Comparison of ENCODE assay signal across 12 cellular contexts in genomic region chr5:14165375-14166091, GRCh38. TPM values are rescaled to one million over a fixed set of nuclear protein-coding genes. Genes with fewer than 3 reads are reported as not detected.
DNase-seq lines count a peak whose midpoint lies in the region; ATAC-seq, FAIRE-seq and TF ChIP-seq lines count a peak whose summit lies in the region.
"Had no signal": no experiment of that assay in that cellular context is flagged by ENCODE, and none has a peak within 500 bp of the region (broad histone marks: within the 10 kb centered on the region; RNA-seq: fewer than 3 reads in every experiment).

No MANE protein-coding gene starts in this region.

- in situ Hi-C loops in ACHN (cut with HindIII; ENCODE audit: low pct_ligation_motif_present, low pct_unique_long_range_greater_than_20kb, low sequenced_read_pairs) (no loop called here), HepG2 (cut with HindIII; ENCODE audit: extremely low pct_ligation_motif_present, low pct_unique_long_range_greater_than_20kb) (loop anchor here (5.0 kb wide), 1 partner anchor 47 kb away; no protein-coding TSS in a partner anchor)

- no peak for TF ChIP-seq POLR2A in HepG2 (IDR thresholded peaks at IDR 0.05; ENCODE audit: insufficient read depth in 1 of 2, low read depth in 2 of 2, low read length in 2 of 2)

- WGBS in HUES64 = 73% methylated on average over 7 of the region's 9 CpGs
- 88% methylated on average over 9 of the region's 9 CpGs for WGBS in HepG2 (ENCODE audit: low lambda C conversion rate)

- TF ChIP-seq RAD21 in HepG2 (CRISPR knock-in tag; IDR thresholded peaks at IDR 0.05) = no peak

- no peak; a peak in 1 of 4 replicates for TF ChIP-seq EP300 in HepG2 (IDR thresholded peaks at IDR 0.05; ENCODE audit: low read depth in 2 of 2, low read length in 2 of 2)
- no peak for TF ChIP-seq EP300 in HepG2 (CRISPR knock-in tag; IDR thresholded peaks at IDR 0.05; ENCODE audit: borderline replicate concordance)

- TF ChIP-seq CTCF in HepG2 (CRISPR knock-in tag; IDR thresholded peaks at IDR 0.05) = no peak

- H4K20me1 ChIP-seq in HepG2 (ENCODE audit: insufficient read depth, low read length) = peaks cover 34% of the 10 kb centered on the region

- no peaks in the 10 kb centered on the region for H3K9me3 Mint-ChIP-seq in activated naive CD4-positive, alpha-beta T cell treated with anti-CD3 and anti-CD28 coated beads for 36 hours

- intact Hi-C loops in HepG2 (cut with micrococcal nuclease; ENCODE audit: unreplicated experiment) = no loop called here
- intact Hi-C loops in activated naive CD4-positive, alpha-beta T cell treated with anti-CD3 and anti-CD28 coated beads for 36 hours (cut with micrococcal nuclease) = no loop called here

- H3K4me1 ChIP-seq in HUES64 (ENCODE audit: insufficient read depth, low read length) (peaks cover 57% of the 10 kb centered on the region), HepG2 (ENCODE audit: insufficient read depth, low read length) (peaks cover 87% of the 10 kb centered on the region)

- H3K36me3 ChIP-seq in HUES64 (ENCODE audit: insufficient read depth, low read length) (no peaks in the 10 kb centered on the region; the same call in 1 of the 2 replicates), HepG2 (replicated peaks in 1 of 2; ENCODE audit: control insufficient read depth in 1 of 2, insufficient read depth in 2 of 2, low read length in 2 of 2) (no peaks in the 10 kb centered on the region)

- POLR2A ChIA-PET in HepG2 (lab: Yijun Ruan, JAX) = interaction anchor here (1.2 to 1.5 kb wide), 2 partner anchors 9 to 16 kb away, joined by 3 to 5 read pairs; no protein-coding TSS in a partner anchor

- no peak overlapping the region for H3K4me3 Mint-ChIP-seq in activated naive CD4-positive, alpha-beta T cell treated with anti-CD3 and anti-CD28 coated beads for 36 hours
- H3K4me3 Mint-ChIP-seq: activated CD4-positive, alpha-beta T cell treated with anti-CD3 and anti-CD28 coated beads for 36 hours; activated naive CD8-positive, alpha-beta T cell treated with anti-CD3 and anti-CD28 coated beads, Interleukin-2, amount 10 ng/mL, durations not matched to agents 7 days and 5 days had no signal

- DNase-seq in ACHN = peak; percentile 65
- peak; percentile 76 for DNase-seq in brain pericyte (ENCODE audit: low read depth, low spot score)
- peak; percentile 52 for DNase-seq in HepG2 (ENCODE audit: low spot score)
- DNase-seq in retina = no peak
- DNase-seq in DMS114 treated with DMSO at 0.1 percent for 48 hours (lab: John Stamatoyannopoulos, UW; ENCODE audit: unreplicated experiment) = no peak
- DNase-seq in activated naive CD4-positive, alpha-beta T cell treated with anti-CD3 and anti-CD28 coated beads for 36 hours = no peak
- DNase-seq: activated CD4-positive, alpha-beta T cell treated with anti-CD3 and anti-CD28 coated beads for 36 hours; activated naive CD8-positive, alpha-beta T cell treated with anti-CD3 and anti-CD28 coated beads, Interleukin-2, amount 10 ng/mL, durations not matched to agents 7 days and 5 days; NCI-H1436 had no signal

- BruUV-seq in HepG2 (replicated peaks; lab: Mats Ljungman, UMichigan) = no TSS peak

- H3K4me3 ChIP-seq in HUES64 (ENCODE audit: low read length) = no peak overlapping the region
- H3K4me3 ChIP-seq in HepG2 (replicated peaks in 1 of 3; ENCODE audit: insufficient read depth in 1 of 3, low read depth in 2 of 3, low read length in 3 of 3) = no peak overlapping the region
- H3K4me3 ChIP-seq: skin epidermis had no signal

- no peak for ATAC-seq in HepG2
- no peak for ATAC-seq in HG02588 (IDR thresholded peaks at IDR 0.05; ENCODE audit: unreplicated experiment)
- ATAC-seq: activated CD4-positive, alpha-beta T cell treated with anti-CD3 and anti-CD28 coated beads for 36 hours had no signal

- no peak overlapping the region for H3K27ac Mint-ChIP-seq in activated naive CD4-positive, alpha-beta T cell treated with anti-CD3 and anti-CD28 coated beads for 36 hours
- H3K27ac Mint-ChIP-seq: activated CD4-positive, alpha-beta T cell treated with anti-CD3 and anti-CD28 coated beads for 36 hours; activated naive CD8-positive, alpha-beta T cell treated with anti-CD3 and anti-CD28 coated beads, Interleukin-2, amount 10 ng/mL, durations not matched to agents 7 days and 5 days had no signal

- H3K9ac ChIP-seq in HUES64 (ENCODE audit: low read depth, low read length) (no peak overlapping the region), HepG2 (ENCODE audit: insufficient read depth, low read depth, low read length) (no peak overlapping the region)

- H3K4me2 ChIP-seq in HepG2 (ENCODE audit: low read depth, low read length) = no peak overlapping the region

- CTCF ChIA-PET in HepG2 (lab: Yijun Ruan, JAX; ENCODE audit: low intra/inter-chr PET ratio, low total read pairs) = no interaction called here
- CTCF ChIA-PET in activated naive CD4-positive, alpha-beta T cell treated with anti-CD3 and anti-CD28 coated beads for 36 hours (lab: Charles Lee) = no interaction called here

- no peaks in the 10 kb centered on the region for H3K27me3 ChIP-seq in HUES64 (ENCODE audit: insufficient read depth, low read length)
- no peaks in the 10 kb centered on the region for H3K27me3 ChIP-seq in HepG2 (ENCODE audit: control insufficient read depth in 1 of 2, insufficient read depth in 2 of 2, low read length in 2 of 2)

- H2AFZ ChIP-seq in HepG2 (ENCODE audit: low read length) = no peak overlapping the region

- H3K27ac ChIP-seq in HUES64 (ENCODE audit: low read depth, low read length) (peak overlapping the region; percentile 25), HepG2 (ENCODE audit: extremely low read length, insufficient read depth, low read length) (peak overlapping the region; percentile 19)

- H3K79me2 ChIP-seq in HepG2 (ENCODE audit: insufficient read depth, low read length) = peaks cover 99% of the 10 kb centered on the region

- peaks cover 5% of the 10 kb centered on the region; the same call in 1 of the 2 replicates for H3K9me3 ChIP-seq in HUES64 (ENCODE audit: insufficient read depth, low read depth, low read length)
- H3K9me3 ChIP-seq in HepG2 (ENCODE audit: low read length) = no peaks in the 10 kb centered on the region; the same call in 1 of the 2 replicates

- FAIRE-seq in HepG2 (lab: Jason Lieb, UNC) = no peak

- H3K4me1 Mint-ChIP-seq in activated naive CD4-positive, alpha-beta T cell treated with anti-CD3 and anti-CD28 coated beads for 36 hours (ENCODE audit: low read depth) = no peaks in the 10 kb centered on the region
- H3K4me1 Mint-ChIP-seq: activated naive CD8-positive, alpha-beta T cell treated with anti-CD3 and anti-CD28 coated beads, Interleukin-2, amount 10 ng/mL, durations not matched to agents 7 days and 5 days had no signal

- no peaks in the 10 kb centered on the region for H3K36me3 Mint-ChIP-seq in activated naive CD4-positive, alpha-beta T cell treated with anti-CD3 and anti-CD28 coated beads for 36 hours (ENCODE audit: low read depth)

- peaks cover 7% of the 10 kb centered on the region for H3K27me3 Mint-ChIP-seq in activated naive CD4-positive, alpha-beta T cell treated with anti-CD3 and anti-CD28 coated beads for 36 hours (ENCODE audit: low read depth)
- H3K27me3 Mint-ChIP-seq: activated naive CD8-positive, alpha-beta T cell treated with anti-CD3 and anti-CD28 coated beads, Interleukin-2, amount 10 ng/mL, durations not matched to agents 7 days and 5 days had no signal

TF ChIP-seq in HepG2, 621 proteins besides CTCF, POLR2A, EP300 and RAD21 (continues in another document):
- TF ChIP-seq SOX5 (CRISPR knock-in tag; IDR thresholded peaks at IDR 0.05; ENCODE audit: borderline replicate concordance) = peak; percentile 42; the same call in 1 of the 2 replicates
- peak; percentile 85 for TF ChIP-seq FOSL2 (CRISPR knock-in tag; IDR thresholded peaks at IDR 0.05)

RNA-seq across cellular contexts. Expression of gene TRIO, which starts 22.4 kb away (rescaled TPM):
- polyA plus RNA-seq in HUES64 (2013, experiment 1 of 2) = 24.8 TPM
- 25.6 TPM for polyA plus RNA-seq in HUES64 (2013, experiment 2 of 2)
- total RNA-seq in HepG2 (2016; rRNA removed; fragmentation: Illumina TruSeq; extraction: Trizol) = 40.1 and 45.2 TPM in 2 replicates
- total RNA-seq in HepG2 (2016; cell fraction: cytosol; rRNA removed; fragmentation: Illumina TruSeq; extraction: Trizol; ENCODE audit: low read depth) = 21.2 and 24.0 TPM in 2 replicates
- 33.5 and 38.3 TPM in 2 replicates for total RNA-seq in HepG2 (2016; cell fraction: insoluble cytoplasmic fraction; rRNA removed; fragmentation: Illumina TruSeq; extraction: Trizol)
- 21.6 and 23.8 TPM in 2 replicates for total RNA-seq in HepG2 (2016; cell fraction: membrane; rRNA removed; fragmentation: Illumina TruSeq; extraction: Trizol)
- 110 and 124 TPM in 2 replicates for total RNA-seq in HepG2 (2016; cell fraction: nucleus; rRNA removed; fragmentation: Illumina TruSeq; extraction: Trizol)
- 45.9 and 54.9 TPM in 2 replicates for polyA plus RNA-seq in HepG2 (2011; rRNA removed)
- 21.6 and 26.5 TPM in 2 replicates for polyA plus RNA-seq in HepG2 (2011; cell fraction: cytosol; rRNA removed)
- polyA plus RNA-seq in HepG2 (2011; cell fraction: nucleus; rRNA removed) = 164 and 205 TPM in 2 replicates
- polyA plus RNA-seq in HepG2 (2012) = 38.4 and 43.8 TPM in 2 replicates
- polyA plus RNA-seq in HepG2 (2016; cell fraction: cytosol; fragmentation: Illumina TruSeq; extraction: Trizol; ENCODE audit: low read depth) = 0.63 and 1.0 TPM in 2 replicates
- polyA plus RNA-seq in HepG2 (2016; cell fraction: insoluble cytoplasmic fraction; fragmentation: Illumina TruSeq; extraction: Trizol; ENCODE audit: low read depth) = 11.0 and 18.7 TPM in 2 replicates
- 2.1 and 2.3 TPM in 2 replicates for polyA plus RNA-seq in HepG2 (2016; cell fraction: membrane; fragmentation: Illumina TruSeq; extraction: Trizol; ENCODE audit: low read depth)
- 112 and 131 TPM in 2 replicates for polyA plus RNA-seq in HepG2 (2016; cell fraction: nucleus; fragmentation: Illumina TruSeq; extraction: Trizol; ENCODE audit: insufficient read depth, low read depth)
- 240 and 302 TPM in 2 replicates for polyA minus RNA-seq in HepG2 (2011; rRNA and poly(A)+ RNA removed; ENCODE audit: low replicate concordance)
- polyA minus RNA-seq in HepG2 (2011; cell fraction: cytosol; rRNA and poly(A)+ RNA removed) = 39.7 and 40.6 TPM in 2 replicates
- polyA minus RNA-seq in HepG2 (2011; cell fraction: nucleus; rRNA and poly(A)+ RNA removed) = 318 and 321 TPM in 2 replicates
- total RNA-seq in activated naive CD4-positive, alpha-beta T cell treated with anti-CD3 and anti-CD28 coated beads for 36 hours = 1 to 10 TPM; 3.6 to 4.6 TPM

Comparison
In these comparisons a context has a peak if more than half of its experiments do, and no peak if none do; other contexts are left out.
1. DNase-seq: peak in ACHN (single experiment), brain pericyte (single experiment) and HepG2 (single experiment); none in retina (single experiment), DMS114 treated with DMSO at 0.1 percent for 48 hours (single experiment) and activated naive CD4-positive, alpha-beta T cell treated with anti-CD3 and anti-CD28 coated beads for 36 hours (single experiment).